In genomic region chr10:79434816-79435215, GRCh38 we compare ENCODE assay signal across 1 cellular context.
TF ChIP-seq lines count a peak whose summit lies in the region.

No MANE protein-coding gene starts in this region.

TF ChIP-seq in K562, 482 proteins besides CTCF, POLR2A, EP300 and RAD21 (continued from another document and continues in another):
- TF ChIP-seq ARID3B (CRISPR knock-in tag; IDR thresholded peaks at IDR 0.05; ENCODE audit: borderline replicate concordance) (no peak), MLLT1 (IDR thresholded peaks at IDR 0.05) (0 out of 4 replicates have a peak, but pooled peaks of 1 of the 2 experiments have one; percentile 23), TSHZ1 (CRISPR knock-in tag; IDR thresholded peaks at IDR 0.05) (no peak), IFI16 (CRISPR knock-in tag; IDR thresholded peaks at IDR 0.05) (no peak), VEZF1 (CRISPR knock-in tag; IDR thresholded peaks at IDR 0.05) (peak; percentile 39; the same call in 1 of the 2 replicates), WHSC1 (IDR thresholded peaks at IDR 0.05; ENCODE audit: low read length) (no peak), ZMIZ1 (IDR thresholded peaks at IDR 0.05; ENCODE audit: low read depth in 2 of 2, low read length in 2 of 2) (no peak), ZNF696 (CRISPR knock-in tag; conservative IDR thresholded peaks at IDR 0.05) (no peak), TEAD2 (tag; IDR thresholded peaks at IDR 0.05) (no peak), FOXA1 (IDR thresholded peaks at IDR 0.05; ENCODE audit: borderline replicate concordance) (no peak), MYC (IDR thresholded peaks at IDR 0.05; ENCODE audit: low read depth, low read length) (no peak), MYC (CRISPR knock-in tag; IDR thresholded peaks at IDR 0.05; ENCODE audit: borderline replicate concordance, low read depth) (no peak), DPF2 (IDR thresholded peaks at IDR 0.05) (peak; percentile 31), CHD4 (IDR thresholded peaks at IDR 0.05; ENCODE audit: insufficient read depth, insufficient replicate concordance, low read depth, low read length, poor library complexity, severe bottlenecking) (no peak), E2F8 (IDR thresholded peaks at IDR 0.05; ENCODE audit: low read depth, partially characterized antibody) (no peak), CHD2 (IDR thresholded peaks at IDR 0.05; ENCODE audit: low read depth, low read length) (no peak), MTA2 (IDR thresholded peaks at IDR 0.05; ENCODE audit: low read depth) (no peak), TEAD1 (CRISPR knock-in tag; IDR thresholded peaks at IDR 0.05) (no peak), ZFP36 (IDR thresholded peaks at IDR 0.05; ENCODE audit: low read depth, low read length, partially characterized antibody) (no peak), ZNF77 (CRISPR knock-in tag; IDR thresholded peaks at IDR 0.05) (no peak), CSDE1 (IDR thresholded peaks at IDR 0.05) (no peak), TCFL5 (CRISPR knock-in tag; conservative IDR thresholded peaks at IDR 0.05) (no peak), ZNF232 (CRISPR knock-in tag; IDR thresholded peaks at IDR 0.05) (no peak), XRCC3 (IDR thresholded peaks at IDR 0.05) (no peak), KDM5B (IDR thresholded peaks at IDR 0.05; ENCODE audit: insufficient replicate concordance, low read depth, low read length) (no peak), ATF3 (IDR thresholded peaks at IDR 0.05) (peak; percentile 31; the same call in 1 of the 2 replicates), ATF3 (CRISPR knock-in tag; conservative IDR thresholded peaks at IDR 0.05) (no peak), SMARCA4 (IDR thresholded peaks at IDR 0.05) (0 out of 2 replicates have a peak, but pooled peaks have one; percentile 28), KAT8 (IDR thresholded peaks at IDR 0.05; ENCODE audit: low read depth) (no peak), FOSL1 (tag; conservative IDR thresholded peaks at IDR 0.05) (0 out of 2 replicates have a peak, but pooled peaks have one; percentile 40), CEBPG (CRISPR knock-in tag; IDR thresholded peaks at IDR 0.05) (no peak), CEBPG (tag; conservative IDR thresholded peaks at IDR 0.05 in 1 of 2, IDR thresholded peaks at IDR 0.05 in 1 of 2) (no peak), UBTF (IDR thresholded peaks at IDR 0.05; ENCODE audit: borderline replicate concordance in 1 of 2, low read depth in 2 of 2, low read length in 2 of 2) (no peak), KHSRP (IDR thresholded peaks at IDR 0.05) (no peak), ATF6 (CRISPR knock-in tag; IDR thresholded peaks at IDR 0.05) (no peak), PHTF2 (CRISPR knock-in tag; IDR thresholded peaks at IDR 0.05) (no peak), MNT (conservative IDR thresholded peaks at IDR 0.05) (no peak), ETV6 (IDR thresholded peaks at IDR 0.05; ENCODE audit: borderline replicate concordance in 1 of 2, low read depth in 2 of 2, low read length in 1 of 2) (no peak), ETV6 (CRISPR knock-in tag; IDR thresholded peaks at IDR 0.05; ENCODE audit: borderline replicate concordance) (no peak), HDAC2 (IDR thresholded peaks at IDR 0.05) (no peak)
